In genomic region chr6:147695819-147696218, GRCh38 we compare ENCODE assay signal across 27 cellular contexts.
"Had no signal": no experiment of that assay in that cellular context is flagged by ENCODE, and none has a peak within 500 bp of the region (broad histone marks: within the 10 kb centered on the region; RNA-seq: fewer than 3 reads in every experiment).

No MANE protein-coding gene starts in this region.

- H3K4me3 ChIP-seq: SK-N-MC had no signal

- H3K4me3 Mint-ChIP-seq: activated naive CD8-positive, alpha-beta T cell; activated T-cell treated with anti-CD3 and anti-CD28 coated beads, Interleukin-2, amount 50 U/mL, for 4 hours; T-cell; WTC11 had no signal

- H3K27ac ChIP-seq: SK-N-MC had no signal

- H3K36me3 Mint-ChIP-seq: activated naive CD8-positive, alpha-beta T cell; T-cell; WTC11 had no signal

- H3K4me1 Mint-ChIP-seq: T-cell had no signal

- DNase-seq: activated CD4-positive, alpha-beta T cell treated with anti-CD3 and anti-CD28 coated beads for 48 hours; activated CD4-positive, alpha-beta T cell treated with anti-CD3 and anti-CD28 coated beads, Interleukin-2, amount 50 U/mL, for 48 hours; activated CD4-positive, CD25-positive, alpha-beta regulatory T cell treated with anti-CD3 and anti-CD28 coated beads, Interleukin-2, amount 50 U/mL, for 72 hours; activated effector memory CD4-positive, alpha-beta T cell treated with anti-CD3 and anti-CD28 coated beads, Interleukin-2, amount 50 U/mL, for 16 hours; activated naive CD4-positive, alpha-beta T cell treated with Interleukin-2 at 50 U/mL for 16 hours; activated T-cell treated with anti-CD3 and anti-CD28 coated beads, Interleukin-2, amount 50 U/mL, for 4 hours; central memory CD4-positive, alpha-beta T cell; KG1; NCI-H1092; NCI-H1417; NCI-H1694; NCI-H2029; NCI-H2107; NCI-H2171 treated with DMSO at 0.1 percent for 48 hours; NCI-H345; NCI-H510A; NCI-H526 treated with DMSO at 0.1 percent for 48 hours; NCI-H82; RPMI8226; T-cell; T-helper 2 cell; T1000 had no signal

- ATAC-seq: activated T-cell treated with anti-CD3 and anti-CD28 coated beads, Interleukin-2, amount 50 U/mL, for 4 hours; Panc1; Right ventricle myocardium inferior; T-cell; WTC11 had no signal

- H3K27ac Mint-ChIP-seq: activated naive CD8-positive, alpha-beta T cell; T-cell; WTC11 had no signal

- H3K27me3 Mint-ChIP-seq: T-cell had no signal

- H3K9me3 Mint-ChIP-seq: activated T-cell treated with anti-CD3 and anti-CD28 coated beads, Interleukin-2, amount 50 U/mL, for 4 hours; T-cell; WTC11 had no signal
